In the genomic region with DNA sequence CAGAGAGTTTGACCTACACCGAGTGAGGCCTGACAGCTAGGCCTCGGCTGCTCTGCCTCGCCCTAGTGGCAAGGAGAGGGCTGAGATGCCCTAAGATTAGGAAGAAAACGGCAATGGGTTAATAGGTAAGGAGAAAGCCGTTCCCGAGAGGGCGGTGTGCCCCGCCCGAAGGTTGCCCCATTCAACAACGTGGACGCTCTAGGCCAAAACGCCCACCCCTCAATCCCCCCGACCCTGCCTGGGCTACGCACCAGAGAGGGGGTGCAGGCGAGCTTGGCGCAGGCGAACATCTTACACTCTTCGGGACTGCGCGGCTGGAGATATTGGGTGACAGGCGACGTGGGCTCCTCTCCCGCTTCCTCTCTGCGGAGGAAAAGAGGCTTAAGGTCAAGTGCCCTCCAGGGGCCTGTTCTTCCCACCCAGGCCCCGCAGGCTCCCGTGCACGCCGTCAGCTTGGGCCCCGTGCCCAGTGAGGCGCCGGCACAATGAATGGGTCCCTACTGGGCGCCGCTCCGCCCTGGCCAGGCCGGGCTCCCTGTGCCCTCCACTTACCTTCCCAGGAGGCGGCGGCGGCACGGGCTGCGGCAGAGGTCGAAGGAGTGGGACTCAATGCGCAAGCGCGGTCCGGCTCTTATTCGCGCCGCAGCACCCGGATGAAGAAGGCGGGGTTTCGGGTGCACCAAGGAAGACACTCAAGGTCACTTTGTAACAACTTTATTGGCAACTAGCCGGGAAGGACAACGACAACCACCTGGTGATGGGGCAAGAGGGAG, we compare ENCODE assay signal across 8 cellular contexts. TPM values are rescaled to one million over a fixed set of nuclear protein-coding genes. Genes with fewer than 3 reads are reported as not detected.
DNase-seq lines count a peak whose midpoint lies in the region; ATAC-seq, FAIRE-seq and TF ChIP-seq lines count a peak whose summit lies in the region.

A gene (minus strand): TSS at position 607 of the 773 bp plus-strand sequence. CDS start 317 bp downstream, at position 290.

- peak; percentile 91 for TF ChIP-seq POLR2A in GM12891 (IDR thresholded peaks at IDR 0.05; ENCODE audit: low read depth, low read length)

- H3K27ac Mint-ChIP-seq in progenitor cell of endocrine pancreas = peak within 1 kb of the TSS; percentile 95

- peaks cover 4% of the 10 kb centered on the region for H3K9me3 Mint-ChIP-seq in progenitor cell of endocrine pancreas (ENCODE audit: low read depth)

- H3K4me3 Mint-ChIP-seq in progenitor cell of endocrine pancreas (ENCODE audit: low read depth) = peak within 1 kb of the TSS; percentile 96

- ATAC-seq in HG02840 (IDR thresholded peaks at IDR 0.05; ENCODE audit: low FRiP score, unreplicated experiment) (peak; percentile 90), left cardiac atrium (peak; percentile 96 to 98)

- DNase-seq in GM12891 (ENCODE audit: insufficient read length, low spot score) = peak; percentile 83
- peak; percentile 93 for DNase-seq in NCI-H146 (lab: John Stamatoyannopoulos, UW)
- DNase-seq in amniotic epithelial cell (ENCODE audit: low read depth) = peak; percentile 92
- peak; percentile 96 for DNase-seq in left cardiac atrium
- DNase-seq in progenitor cell of endocrine pancreas (ENCODE audit: low spot score, unreplicated experiment) = peak; percentile 84
- DNase-seq in ureter (ENCODE audit: low spot score) = peak; percentile 96

- H3K27me3 Mint-ChIP-seq in progenitor cell of endocrine pancreas = no peaks in the 10 kb centered on the region

- FAIRE-seq in GM12891 (lab: Jason Lieb, UNC) = peak; percentile 96

- peaks cover 11% of the 10 kb centered on the region for H3K36me3 Mint-ChIP-seq in progenitor cell of endocrine pancreas (ENCODE audit: insufficient read depth)

- peaks cover 7% of the 10 kb centered on the region for H3K4me1 Mint-ChIP-seq in progenitor cell of endocrine pancreas (ENCODE audit: low read depth)

- intact Hi-C loops in T-helper 1 cell treated with Interleukin-12 subunit alpha and Interleukin-12 subunit beta and Interleukin-4 antibody, amounts not matched to agents 30 ng/mL and 1 ng/mL, for 36 hours (cut with micrococcal nuclease) = loop anchor here (1.0 to 5.0 kb wide), 9 partner anchors 8 to 820 kb away; a partner anchor contains a TSS
- intact Hi-C loops in left cardiac atrium (cut with DNase I) = no loop called here

- no peak for TF ChIP-seq CTCF in progenitor cell of endocrine pancreas (IDR thresholded peaks at IDR 0.05; ENCODE audit: unreplicated experiment)

TF ChIP-seq in GM12891, 5 proteins besides CTCF, POLR2A, EP300 and RAD21:
- TF ChIP-seq POLR2AphosphoS5 (IDR thresholded peaks at IDR 0.05; ENCODE audit: low read depth, low read length) (peak; percentile 92), POU2F2 (IDR thresholded peaks at IDR 0.05; ENCODE audit: low read depth, low read length) (peak; percentile 68; the same call in 1 of the 2 replicates), PAX5 (IDR thresholded peaks at IDR 0.05; ENCODE audit: insufficient read depth, low read length, severe bottlenecking) (no peak), TAF1 (IDR thresholded peaks at IDR 0.05; ENCODE audit: low read depth, low read length) (peak; percentile 75), SPI1 (IDR thresholded peaks at IDR 0.05; ENCODE audit: low read depth, low read length) (peak; percentile 36; the same call in 1 of the 2 replicates)

RNA-seq across cellular contexts. Expression of the gene that starts here (rescaled TPM):
- 461 TPM for polyA plus RNA-seq in GM12891 (2012; ENCODE audit: low read depth, missing spikeins)
- total RNA-seq in T-helper 1 cell treated with Interleukin-12 subunit alpha and Interleukin-12 subunit beta and Interleukin-4 antibody, amounts not matched to agents 30 ng/mL and 1 ng/mL, for 36 hours = 208 and 218 TPM in 2 replicates
- total RNA-seq in left cardiac atrium (100 to 1,000 TPM; 774 to 962 TPM), progenitor cell of endocrine pancreas (185 and 192 TPM in 2 replicates), ureter (187 TPM)

Comparison
In these comparisons a context has a peak if more than half of its experiments do, and no peak if none do; other contexts are left out.
1. Peak in every context shown above with its lines: DNase-seq and ATAC-seq.